In the genomic region with DNA sequence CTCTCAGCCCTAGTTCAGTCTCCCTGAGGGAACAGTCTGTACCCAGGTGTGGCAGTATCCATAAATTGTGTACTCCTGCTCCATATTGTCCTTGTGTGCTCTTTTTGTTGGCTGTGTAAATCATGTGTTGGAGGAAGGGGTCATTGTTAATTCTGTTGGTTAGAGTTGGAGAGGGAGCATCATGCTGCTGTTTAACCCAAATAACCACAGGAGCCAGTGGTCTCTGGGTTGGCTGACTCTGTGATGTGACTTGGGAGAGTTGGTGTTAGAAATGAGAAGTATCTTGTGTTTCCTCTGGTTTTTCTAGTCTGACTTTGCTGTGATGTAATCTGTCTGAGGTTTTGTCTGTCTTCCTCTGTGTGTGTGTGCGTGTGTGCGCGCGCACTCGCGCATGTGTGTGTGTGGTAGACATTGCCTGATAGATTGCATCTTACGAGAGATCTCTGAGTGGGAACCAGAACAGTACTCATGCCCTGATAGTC, we compare ENCODE assay signal across 2 cellular contexts.
TF ChIP-seq lines count a peak whose summit lies in the region.

No MANE protein-coding gene starts in this region.

TF ChIP-seq in IMR-90, 13 proteins besides CTCF, POLR2A, EP300 and RAD21:
- no peak for TF ChIP-seq MAZ (IDR thresholded peaks at IDR 0.05; ENCODE audit: borderline replicate concordance, low read depth, low read length)

TF ChIP-seq in endothelial cell of umbilical vein, 7 proteins besides CTCF, POLR2A, EP300 and RAD21:
- no peak for TF ChIP-seq JUN (IDR thresholded peaks at IDR 0.05; ENCODE audit: borderline replicate concordance, insufficient read depth, insufficient read length, low read depth)
- peak; percentile 30 for TF ChIP-seq GATA2 (IDR thresholded peaks at IDR 0.05; ENCODE audit: insufficient read depth, insufficient read length, low read depth, low read length)
- no peak for TF ChIP-seq MYC (IDR thresholded peaks at IDR 0.05; ENCODE audit: low read depth, low read length)
